ENCODE assay signal across 8 cellular contexts in genomic region chr4:87005690-87006461, GRCh38.
DNase-seq lines count a peak whose midpoint lies in the region; ATAC-seq lines count a peak whose summit lies in the region.

No MANE protein-coding gene starts in this region.

- H3K36me3 Mint-ChIP-seq in activated naive CD8-positive, alpha-beta T cell treated with anti-CD3 and anti-CD28 coated beads for 36 hours = no peaks in the 10 kb centered on the region

- no peaks in the 10 kb centered on the region for H3K27me3 Mint-ChIP-seq in activated naive CD8-positive, alpha-beta T cell treated with anti-CD3 and anti-CD28 coated beads for 36 hours

- peak overlapping the region; percentile 98 for H3K27ac Mint-ChIP-seq in activated naive CD8-positive, alpha-beta T cell treated with anti-CD3 and anti-CD28 coated beads for 36 hours

- ATAC-seq in GM21825 (IDR thresholded peaks at IDR 0.05; ENCODE audit: unreplicated experiment) = peak; percentile 17
- ATAC-seq in GM19467 (IDR thresholded peaks at IDR 0.05; ENCODE audit: unreplicated experiment) = no peak
- ATAC-seq in HG03521 (IDR thresholded peaks at IDR 0.05; ENCODE audit: unreplicated experiment) = no peak

- DNase-seq in DMS79 (lab: John Stamatoyannopoulos, UW) = peak; percentile 78
- DNase-seq in NCI-H748 treated with DMSO at 0.1 percent for 48 hours (lab: John Stamatoyannopoulos, UW) = peak; percentile 36
- peak; percentile 36 for DNase-seq in activated naive CD8-positive, alpha-beta T cell treated with anti-CD3 and anti-CD28 coated beads for 36 hours
- peak; percentile 20 to 30 (median 30) for DNase-seq in stimulated activated CD4-positive, alpha-beta T cell treated with anti-CD3 and anti-CD28 coated beads, Interleukin-12 subunit alpha, Interleukin-12 subunit beta, amount 100 ng/mL, for 48 hours (ENCODE audit: low read depth in 2 of 3, low spot score in 1 of 3)

- no peaks in the 10 kb centered on the region for H3K9me3 ChIP-seq in iPS-20b (ENCODE audit: insufficient read depth, low read depth, low read length)

- peak overlapping the region; percentile 96 for H3K4me3 Mint-ChIP-seq in activated naive CD8-positive, alpha-beta T cell treated with anti-CD3 and anti-CD28 coated beads for 36 hours

- no peak overlapping the region for H3K27ac ChIP-seq in iPS-20b (ENCODE audit: low read length)

- H3K36me3 ChIP-seq in iPS-20b (ENCODE audit: insufficient read depth, low read depth, low read length) = no peaks in the 10 kb centered on the region

- no peaks in the 10 kb centered on the region for H3K9me3 Mint-ChIP-seq in activated naive CD8-positive, alpha-beta T cell treated with anti-CD3 and anti-CD28 coated beads for 36 hours

- H3K4me1 ChIP-seq in iPS-20b (ENCODE audit: insufficient read depth, low read length) = peaks cover 51% of the 10 kb centered on the region

- peaks cover 18% of the 10 kb centered on the region; the same call in 1 of the 2 replicates for H3K27me3 ChIP-seq in iPS-20b (ENCODE audit: insufficient read depth, low read length)

- H3K4me1 Mint-ChIP-seq in activated naive CD8-positive, alpha-beta T cell treated with anti-CD3 and anti-CD28 coated beads for 36 hours = peaks cover 39% of the 10 kb centered on the region

- H3K4me3 ChIP-seq in iPS-20b (ENCODE audit: low read length) = peak overlapping the region; percentile 97

- H3K9ac ChIP-seq in iPS-20b (ENCODE audit: low read depth, low read length) = peak overlapping the region; percentile 84; the same call in 1 of the 2 replicates
